8 cellular contexts compared by ENCODE assay signal in the genomic region with DNA sequence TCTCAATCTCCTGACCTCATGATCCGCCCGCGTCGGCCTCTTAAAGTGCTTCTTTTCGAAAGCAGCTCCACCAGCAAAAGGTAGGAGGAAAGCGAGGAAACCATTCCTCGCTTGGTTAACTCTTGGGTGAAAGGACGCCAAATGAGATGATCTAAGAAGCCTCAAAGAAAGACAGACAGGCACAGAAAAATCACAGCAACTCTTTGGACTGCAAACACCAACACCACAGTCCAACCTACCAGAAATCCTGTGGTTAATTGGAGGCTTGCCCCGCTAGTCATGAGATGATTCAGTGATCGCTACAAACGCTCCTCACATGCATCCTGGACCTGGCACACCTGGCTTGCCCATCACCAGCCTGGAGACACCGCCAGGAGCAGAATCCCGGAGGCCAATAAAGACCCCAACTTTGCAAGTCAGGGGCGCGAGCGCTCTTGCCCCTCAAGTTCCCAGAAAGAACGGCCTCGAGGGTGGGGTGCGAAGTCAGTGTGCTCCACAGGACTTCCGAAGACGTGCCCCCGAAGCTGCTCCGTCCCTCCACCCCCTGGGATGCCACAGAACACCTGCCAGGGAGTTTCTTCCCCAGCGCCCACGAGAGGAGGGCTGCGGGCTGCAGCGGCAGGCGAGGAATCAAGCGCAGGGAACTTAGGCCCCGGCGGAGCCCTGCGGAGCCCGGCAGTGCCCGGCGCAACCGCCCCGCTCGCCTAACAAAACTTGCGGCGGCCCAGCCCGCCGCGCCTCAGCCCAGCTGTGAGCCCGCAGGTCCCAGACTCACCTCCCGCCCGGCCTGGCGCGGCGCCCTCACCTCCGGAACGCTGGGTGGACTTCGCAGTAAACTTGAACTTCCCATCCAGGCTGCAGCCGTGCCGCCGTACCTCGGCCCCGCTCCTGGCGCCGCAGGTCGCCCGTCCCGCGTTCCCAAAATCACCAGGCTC. TPM values are rescaled to one million over a fixed set of nuclear protein-coding genes. Genes with fewer than 3 reads are reported as not detected.
DNase-seq lines count a peak whose midpoint lies in the region; ATAC-seq and TF ChIP-seq lines count a peak whose summit lies in the region.
"Not testable (repeated sequence)": the region's sequence is repeated elsewhere in the genome, so short reads cannot be mapped to it uniquely, and the experiment has no call there.

No MANE protein-coding gene starts in this region.

- H3K9me3 Mint-ChIP-seq in chondrocyte (ENCODE audit: low read depth), result not testable (repeated sequence)

- intact Hi-C loops in psoas muscle (cut with DNase I), result not testable (repeated sequence)

- H3K27me3 Mint-ChIP-seq in chondrocyte (ENCODE audit: low read depth), result not testable (repeated sequence)

- ATAC-seq in GM18873 (IDR thresholded peaks at IDR 0.05; ENCODE audit: low FRiP score, unreplicated experiment), result peak; percentile 19
- peak; percentile 9 for ATAC-seq in HG02885 (IDR thresholded peaks at IDR 0.05; ENCODE audit: poor library complexity, unreplicated experiment)
- ATAC-seq in activated CD4-positive, CD25-positive, alpha-beta regulatory T cell treated with anti-CD3 and anti-CD28 coated beads, Interleukin-2, amount 50 U/mL, for 24 hours, result peak; percentile 18 to 21
- ATAC-seq in psoas muscle, result peak; percentile 60 to 75 (median 63)

- H3K36me3 Mint-ChIP-seq in chondrocyte (ENCODE audit: low read depth), result not testable (repeated sequence)

- H3K4me3 ChIP-seq in AG04450 (ENCODE audit: low read depth, low read length) (peak overlapping the region; percentile 62), NB4 (ENCODE audit: low read depth, low read length) (peak overlapping the region; percentile 49), iPS-20b (ENCODE audit: low read length) (peak overlapping the region; percentile 73), psoas muscle (peak overlapping the region; percentile 83)

- not testable (repeated sequence) for H3K27me3 ChIP-seq in AG04450 (ENCODE audit: control insufficient read depth, insufficient read depth, low read length); iPS-20b (ENCODE audit: insufficient read depth, low read length); psoas muscle (ENCODE audit: insufficient read depth in 3 of 3, low read length in 2 of 3)

- CTCF ChIA-PET in AG04450 (lab: Charles Lee), result not testable (repeated sequence)

- 7 to 8% (median 7%) methylated on average over 42 to 51 of the region's 63 CpGs for WGBS in psoas muscle, 3 donors

- peaks cover 11% of the 10 kb centered on the region for H3K4me1 Mint-ChIP-seq in chondrocyte (ENCODE audit: low read depth)

- POLR2A ChIA-PET in AG04450 (lab: Yijun Ruan, JAX), result not testable (repeated sequence)

- H3K27ac ChIP-seq in AG04450 (ENCODE audit: low read depth, low read length) (peak overlapping the region; percentile 57), psoas muscle (peak overlapping the region; percentile 69)
- H3K27ac ChIP-seq in iPS-20b (ENCODE audit: low read length), result not testable (repeated sequence)

- TF ChIP-seq POLR2A in NB4 (IDR thresholded peaks at IDR 0.05; ENCODE audit: extremely low read depth, insufficient read length), result not testable (repeated sequence)

- H3K27ac Mint-ChIP-seq in chondrocyte (ENCODE audit: unreplicated experiment), result peak overlapping the region; percentile 98

- DNase-seq in AG04450 (ENCODE audit: low read depth, low spot score), result not testable (repeated sequence)
- peak; percentile 52 for DNase-seq in NB4 (ENCODE audit: low read depth)
- peak; percentile 57 for DNase-seq in chondrocyte (ENCODE audit: low spot score)
- DNase-seq in psoas muscle, result peak; percentile 48 to 64

- not testable (repeated sequence) for H3K4me1 ChIP-seq in iPS-20b (ENCODE audit: insufficient read depth, low read length); psoas muscle

- H3K36me3 ChIP-seq in iPS-20b (ENCODE audit: insufficient read depth, low read depth, low read length); psoas muscle (ENCODE audit: insufficient read depth in 1 of 2, low read depth in 1 of 2): not testable (repeated sequence)

- peak overlapping the region; percentile 72; the same call in 1 of the 2 replicates for H3K9ac ChIP-seq in iPS-20b (ENCODE audit: low read depth, low read length)

- H3K4me3 Mint-ChIP-seq in chondrocyte (ENCODE audit: unreplicated experiment), result peak overlapping the region; percentile 96

- H3K9me3 ChIP-seq in AG04450 (ENCODE audit: control insufficient read depth, insufficient read depth, low read length); iPS-20b (ENCODE audit: insufficient read depth, low read depth, low read length); psoas muscle: not testable (repeated sequence)

- not testable (repeated sequence) for TF ChIP-seq CTCF in AG04450 (IDR thresholded peaks at IDR 0.05; ENCODE audit: low read depth, low read length); NB4 (IDR thresholded peaks at IDR 0.05; ENCODE audit: low read depth, low read length); chondrocyte (IDR thresholded peaks at IDR 0.05); psoas muscle (IDR thresholded peaks at IDR 0.05)

RNA-seq across cellular contexts. Expression of gene NBPF11, which starts 0.9 kb away (rescaled TPM):
- polyA plus RNA-seq in AG04450 (2011; rRNA removed) (7.6 and 8.1 TPM in 2 replicates), psoas muscle (1 to 10 TPM; 1.2 to 2.3 (median 2.2) TPM)
- 5.3 and 5.8 TPM in 2 replicates for polyA minus RNA-seq in AG04450 (2011; rRNA and poly(A)+ RNA removed)
- total RNA-seq in chondrocyte (10.4 to 11.3 TPM (median 11.0 TPM) in 3 replicates), psoas muscle (1 to 10 TPM; 1.2 to 2.5 (median 1.9) TPM)

Comparison
In these comparisons a context has a peak if more than half of its experiments do, and no peak if none do; other contexts are left out.
1. ATAC-seq: peak in every context shown above with its lines; median percentile 63 in psoas muscle; 20 in activated CD4-positive, CD25-positive, alpha-beta regulatory T cell treated with anti-CD3 and anti-CD28 coated beads, Interleukin-2, amount 50 U/mL, for 24 hours; 19 in GM18873; 9 in HG02885.